Comparison of ENCODE assay signal across 8 cellular contexts in the genomic region with DNA sequence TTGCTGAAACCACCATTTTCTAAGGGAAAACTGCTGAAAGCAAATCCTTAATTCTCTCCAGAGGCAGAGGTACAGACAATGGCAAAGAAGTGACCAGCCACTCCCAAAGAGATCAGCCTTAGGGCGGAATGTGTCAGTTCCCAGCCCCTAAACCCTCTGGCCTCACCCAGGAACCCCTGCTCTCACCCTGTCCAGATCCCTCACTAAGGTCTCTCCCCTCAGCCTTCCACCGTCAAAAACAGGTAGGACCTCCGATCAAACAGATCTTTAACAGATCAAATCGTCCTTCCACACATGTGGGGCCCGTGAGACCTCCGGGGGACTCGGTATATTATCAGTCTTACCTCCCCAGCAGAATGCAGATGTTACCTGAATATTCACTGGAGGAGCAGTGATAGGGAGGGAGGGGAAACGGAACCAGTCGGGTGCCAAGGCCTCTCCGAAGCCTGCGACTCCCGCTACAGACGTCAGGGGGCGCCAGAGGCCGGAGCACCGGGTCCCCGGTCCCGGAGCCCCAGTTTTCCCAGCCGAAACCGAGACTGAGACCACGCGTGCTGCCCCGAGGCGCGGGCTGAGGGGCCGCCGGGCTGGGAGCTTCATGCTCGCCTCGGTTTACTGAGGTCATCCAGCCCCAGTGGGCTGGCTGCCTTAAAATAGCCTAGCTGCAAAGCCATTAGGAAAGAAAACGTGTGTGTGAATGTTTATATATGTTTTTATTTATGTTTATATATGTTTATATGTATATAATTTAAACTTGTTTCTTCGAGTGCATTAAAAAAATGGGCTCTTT. TPM values are rescaled to one million over a fixed set of nuclear protein-coding genes. Genes with fewer than 3 reads are reported as not detected.
DNase-seq lines count a peak whose midpoint lies in the region; ATAC-seq and TF ChIP-seq lines count a peak whose summit lies in the region.

No MANE protein-coding gene starts in this region.

- DNase-seq in AG09309 (ENCODE audit: low read depth), result no peak
- peak; percentile 67 for DNase-seq in NCI-H748 treated with DMSO at 0.1 percent for 48 hours (lab: John Stamatoyannopoulos, UW)
- peak; percentile 80 for DNase-seq in activated CD4-positive, alpha-beta memory T cell treated with anti-CD3 and anti-CD28 coated beads, Interleukin-2, amount 10 ng/mL, durations not matched to agents 7 days and 5 days
- peak; percentile 53 to 66 (median 58) for DNase-seq in effector memory CD4-positive, alpha-beta T cell
- DNase-seq in mesenteric fat pad (ENCODE audit: low spot score), result peak; percentile 94
- peak; percentile 56 to 61 for DNase-seq in stimulated activated CD8-positive, alpha-beta memory T cell treated with anti-CD3 and anti-CD28 coated beads, Interleukin-15, amount 100 ng/mL, for 48 hours (ENCODE audit: low read depth in 2 of 2)

- H3K4me3 Mint-ChIP-seq in activated CD4-positive, alpha-beta memory T cell treated with anti-CD3 and anti-CD28 coated beads, Interleukin-2, amount 10 ng/mL, durations not matched to agents 7 days and 5 days, result no peak overlapping the region

- H3K27ac ChIP-seq in effector memory CD4-positive, alpha-beta T cell (ENCODE audit: insufficient read depth, low read length, poor library complexity, severe bottlenecking), result no peak overlapping the region

- POLR2A ChIA-PET in activated CD4-positive, alpha-beta memory T cell treated with anti-CD3 and anti-CD28 coated beads, Interleukin-2, amount 10 ng/mL, durations not matched to agents 7 days and 5 days (lab: Charles Lee), result no interaction called here

- peaks cover 1% of the 10 kb centered on the region for H3K4me1 Mint-ChIP-seq in activated CD4-positive, alpha-beta memory T cell treated with anti-CD3 and anti-CD28 coated beads, Interleukin-2, amount 10 ng/mL, durations not matched to agents 7 days and 5 days

- CTCF ChIA-PET in activated CD4-positive, alpha-beta memory T cell treated with anti-CD3 and anti-CD28 coated beads, Interleukin-2, amount 10 ng/mL, durations not matched to agents 7 days and 5 days (lab: Charles Lee), result interaction anchor here (0.6 to 17.9 kb wide), 21 partner anchors 9 to 491 kb away, joined by 3 to 722 read pairs (median 4); partner anchors contain the start of gene POU2F1

- no peaks in the 10 kb centered on the region for H3K36me3 ChIP-seq in effector memory CD4-positive, alpha-beta T cell (ENCODE audit: control insufficient read depth, insufficient read depth, low read length)

- peak; percentile 78 for ATAC-seq in GM18907 (IDR thresholded peaks at IDR 0.05; ENCODE audit: unreplicated experiment)
- ATAC-seq in HG03442 (IDR thresholded peaks at IDR 0.05; ENCODE audit: unreplicated experiment), result peak; percentile 83

- TF ChIP-seq CTCF in AG09309 (IDR thresholded peaks at IDR 0.05; ENCODE audit: control insufficient read depth, insufficient read depth, low read depth, low read length, missing control alignments), result peak; percentile 97

- H3K27me3 Mint-ChIP-seq in activated CD4-positive, alpha-beta memory T cell treated with anti-CD3 and anti-CD28 coated beads, Interleukin-2, amount 10 ng/mL, durations not matched to agents 7 days and 5 days, result peaks cover 2% of the 10 kb centered on the region

- H3K27ac Mint-ChIP-seq in activated CD4-positive, alpha-beta memory T cell treated with anti-CD3 and anti-CD28 coated beads, Interleukin-2, amount 10 ng/mL, durations not matched to agents 7 days and 5 days, result no peak overlapping the region

- no peaks in the 10 kb centered on the region for H3K36me3 Mint-ChIP-seq in activated CD4-positive, alpha-beta memory T cell treated with anti-CD3 and anti-CD28 coated beads, Interleukin-2, amount 10 ng/mL, durations not matched to agents 7 days and 5 days (ENCODE audit: low read depth)

- no peaks in the 10 kb centered on the region for H3K9me3 ChIP-seq in effector memory CD4-positive, alpha-beta T cell (ENCODE audit: control insufficient read depth, low read length)

- H3K9me3 Mint-ChIP-seq in activated CD4-positive, alpha-beta memory T cell treated with anti-CD3 and anti-CD28 coated beads, Interleukin-2, amount 10 ng/mL, durations not matched to agents 7 days and 5 days, result no peaks in the 10 kb centered on the region

- H3K27me3 ChIP-seq in effector memory CD4-positive, alpha-beta T cell (replicated peaks; ENCODE audit: control insufficient read depth, insufficient read depth, low read length, poor library complexity, severe bottlenecking), result no peaks in the 10 kb centered on the region

- H3K4me1 ChIP-seq in effector memory CD4-positive, alpha-beta T cell (ENCODE audit: control insufficient read depth, insufficient read depth, low read length, poor library complexity, severe bottlenecking), result peaks cover 4% of the 10 kb centered on the region

- H3K4me3 ChIP-seq in AG09309 (ENCODE audit: control insufficient read depth, low read depth, low read length), result peak overlapping the region; percentile 18; the same call in 1 of the 2 replicates
- no peak overlapping the region for H3K4me3 ChIP-seq in effector memory CD4-positive, alpha-beta T cell (ENCODE audit: insufficient read depth, low read depth, low read length, poor library complexity, severe bottlenecking)

RNA-seq across cellular contexts. Expression of gene GPA33, which starts 23.6 kb away (rescaled TPM):
- under 1 TPM; 0.65 to 0.71 TPM for total RNA-seq in activated CD4-positive, alpha-beta memory T cell treated with anti-CD3 and anti-CD28 coated beads, Interleukin-2, amount 10 ng/mL, durations not matched to agents 7 days and 5 days
- 0.29 TPM for total RNA-seq in mesenteric fat pad

RNA-seq across cellular contexts. Expression of gene STYXL2, which starts 27.3 kb away (rescaled TPM):
- total RNA-seq in activated CD4-positive, alpha-beta memory T cell treated with anti-CD3 and anti-CD28 coated beads, Interleukin-2, amount 10 ng/mL, durations not matched to agents 7 days and 5 days, result not detected
- total RNA-seq in mesenteric fat pad, result 0.42 TPM
